17 cellular contexts compared by ENCODE assay signal in genomic region chr1:147568551-147568950, GRCh38. TPM values are rescaled to one million over a fixed set of nuclear protein-coding genes. Genes with fewer than 3 reads are reported as not detected.
DNase-seq lines count a peak whose midpoint lies in the region; ATAC-seq and TF ChIP-seq lines count a peak whose summit lies in the region.
"Had no signal": no experiment of that assay in that cellular context is flagged by ENCODE, and none has a peak within 500 bp of the region (broad histone marks: within the 10 kb centered on the region; RNA-seq: fewer than 3 reads in every experiment).

No MANE protein-coding gene starts in this region.

- ATAC-seq in CD4-positive, alpha-beta T cell (ENCODE audit: poor library complexity): no peak
- ATAC-seq: HCT116, HepG2 had no signal

- no peaks in the 10 kb centered on the region for H3K27me3 Mint-ChIP-seq in progenitor cell of endocrine pancreas
- H3K27me3 Mint-ChIP-seq in CD4-positive, alpha-beta T cell: peaks cover 7% of the 10 kb centered on the region

- peak overlapping the region; percentile 16 for H3K27ac Mint-ChIP-seq in progenitor cell of endocrine pancreas
- H3K27ac Mint-ChIP-seq in CD4-positive, alpha-beta T cell: no peak overlapping the region
- H3K27ac Mint-ChIP-seq: CD4-positive, CD25-positive, alpha-beta regulatory T cell; HFFc6; IgD-negative memory B cell had no signal

- peaks cover 29% of the 10 kb centered on the region for H3K4me1 Mint-ChIP-seq in progenitor cell of endocrine pancreas (ENCODE audit: low read depth)
- peaks cover 14% of the 10 kb centered on the region for H3K4me1 Mint-ChIP-seq in CD4-positive, alpha-beta T cell (ENCODE audit: low read depth)

- H3K9me3 ChIP-seq in HUES48 (ENCODE audit: control insufficient read depth, insufficient read depth, low read length) (no peaks in the 10 kb centered on the region), iPS-20b (ENCODE audit: insufficient read depth, low read depth, low read length) (no peaks in the 10 kb centered on the region), Karpas-422 (ENCODE audit: low read length) (no peaks in the 10 kb centered on the region)
- no peaks in the 10 kb centered on the region for H3K9me3 ChIP-seq in CD4-positive, alpha-beta T cell (ENCODE audit: control insufficient read depth, low read length)
- H3K9me3 ChIP-seq: BE2C, Caco-2 had no signal

- no peaks in the 10 kb centered on the region for H3K79me2 ChIP-seq in Karpas-422 (ENCODE audit: low read length)

- H3K27me3 ChIP-seq in HUES48 (ENCODE audit: control insufficient read depth, insufficient read depth, low read length) (no peaks in the 10 kb centered on the region), iPS-20b (ENCODE audit: insufficient read depth, low read length) (no peaks in the 10 kb centered on the region), Karpas-422 (ENCODE audit: low read length) (no peaks in the 10 kb centered on the region)
- no peaks in the 10 kb centered on the region for H3K27me3 ChIP-seq in CD4-positive, alpha-beta T cell (ENCODE audit: control insufficient read depth, insufficient read depth, low read length)
- H3K27me3 ChIP-seq: BE2C had no signal

- POLR2A ChIA-PET in CD4-positive, alpha-beta T cell (lab: Charles Lee): no interaction called here

- H3K36me3 ChIP-seq in HUES48 (ENCODE audit: control insufficient read depth, insufficient read depth, low read length) (no peaks in the 10 kb centered on the region), iPS-20b (ENCODE audit: insufficient read depth, low read depth, low read length) (no peaks in the 10 kb centered on the region), Karpas-422 (ENCODE audit: insufficient read depth, low read length) (no peaks in the 10 kb centered on the region)
- H3K36me3 ChIP-seq: BE2C had no signal

- CTCF ChIA-PET in CD4-positive, alpha-beta T cell (lab: Charles Lee): interaction anchor here (1.5 kb wide), 1 partner anchor 28 kb away, joined by 5 read pairs; the partner anchor contains the start of gene BCL9

- H3K36me3 Mint-ChIP-seq in progenitor cell of endocrine pancreas (ENCODE audit: insufficient read depth): peaks cover 7% of the 10 kb centered on the region
- H3K36me3 Mint-ChIP-seq in CD4-positive, alpha-beta T cell (ENCODE audit: low read depth): peaks cover 10% of the 10 kb centered on the region
- H3K36me3 Mint-ChIP-seq: IgD-negative memory B cell had no signal

- H3K4me1 ChIP-seq in HUES48 (ENCODE audit: control insufficient read depth, insufficient read depth, low read length) (peaks cover 45% of the 10 kb centered on the region), iPS-20b (ENCODE audit: insufficient read depth, low read length) (peaks cover 46% of the 10 kb centered on the region), Karpas-422 (ENCODE audit: low read length) (no peaks in the 10 kb centered on the region)
- H3K4me1 ChIP-seq: BE2C, Caco-2 had no signal

- H3K27ac ChIP-seq in HUES48 (ENCODE audit: low read depth, low read length): peak overlapping the region; percentile 97
- peak overlapping the region; percentile 75 for H3K27ac ChIP-seq in VCaP
- H3K27ac ChIP-seq in iPS-20b (ENCODE audit: low read length): peak overlapping the region; percentile 60
- H3K27ac ChIP-seq in CD4-positive, alpha-beta T cell (ENCODE audit: low read depth, low read length): no peak overlapping the region
- H3K27ac ChIP-seq in Karpas-422 (ENCODE audit: low read length): no peak overlapping the region

- H4K20me1 ChIP-seq in Karpas-422 (ENCODE audit: insufficient read depth, low read depth, low read length): no peaks in the 10 kb centered on the region

- TF ChIP-seq CTCF in VCaP (conservative IDR thresholded peaks at IDR 0.05) (no peak), progenitor cell of endocrine pancreas (IDR thresholded peaks at IDR 0.05; ENCODE audit: unreplicated experiment) (no peak)
- TF ChIP-seq CTCF in CD4-positive, alpha-beta T cell (IDR thresholded peaks at IDR 0.05): no peak

- no peaks in the 10 kb centered on the region for H3K9me3 Mint-ChIP-seq in progenitor cell of endocrine pancreas (ENCODE audit: low read depth)
- H3K9me3 Mint-ChIP-seq in CD4-positive, alpha-beta T cell: no peaks in the 10 kb centered on the region
- H3K9me3 Mint-ChIP-seq: HFFc6 had no signal

- H2AFZ ChIP-seq in Karpas-422 (ENCODE audit: low read length): no peak overlapping the region

- no peaks in the 10 kb centered on the region for H3K9me2 ChIP-seq in Karpas-422 (replicated peaks; ENCODE audit: insufficient read depth, low read length)

- intact Hi-C loops in CD4-positive, alpha-beta T cell (cut with DNase I, micrococcal nuclease): no loop called here

- H3K4me2 ChIP-seq in Karpas-422 (ENCODE audit: low read depth, low read length, poor library complexity, severe bottlenecking): no peak overlapping the region

- H3K4me3 Mint-ChIP-seq in progenitor cell of endocrine pancreas (ENCODE audit: low read depth): no peak overlapping the region
- no peak overlapping the region for H3K4me3 Mint-ChIP-seq in CD4-positive, alpha-beta T cell
- H3K4me3 Mint-ChIP-seq: CD4-positive, CD25-positive, alpha-beta regulatory T cell; HFFc6; IgD-negative memory B cell had no signal

- DNase-seq in progenitor cell of endocrine pancreas (ENCODE audit: low spot score, unreplicated experiment) (no peak), NCI-H2196 treated with DMSO at 0.1 percent for 48 hours (lab: John Stamatoyannopoulos, UW; ENCODE audit: unreplicated experiment) (no peak), Karpas-422 (no peak)
- no peak for DNase-seq in CD4-positive, alpha-beta T cell
- DNase-seq: ACHN; BE2C; C1 segment of cervical spinal cord; Caco-2; CD4-positive, CD25-positive, alpha-beta regulatory T cell; HFFc6; KBM-7 had no signal

- H3K4me3 ChIP-seq in HUES48 (ENCODE audit: low read depth, low read length) (peak overlapping the region; percentile 56; the same call in 1 of the 2 replicates), iPS-20b (ENCODE audit: low read length) (peak overlapping the region; percentile 66), Karpas-422 (ENCODE audit: low read length) (no peak overlapping the region)

- H3K9ac ChIP-seq in HUES48 (ENCODE audit: low read depth, low read length): no peak overlapping the region
- peak overlapping the region; percentile 63; the same call in 1 of the 2 replicates for H3K9ac ChIP-seq in iPS-20b (ENCODE audit: low read depth, low read length)
- no peak overlapping the region for H3K9ac ChIP-seq in Karpas-422 (ENCODE audit: low read length)

RNA-seq across cellular contexts. Expression of gene BCL9, which starts 27.2 kb away (rescaled TPM):
- total RNA-seq in progenitor cell of endocrine pancreas: 84.8 and 86.7 TPM in 2 replicates
- total RNA-seq in CD4-positive, alpha-beta T cell: 1 to 10 TPM; 9.2 TPM
- total RNA-seq in Karpas-422 (2014; rRNA removed; shearing (Covaris generic); ENCODE audit: low replicate concordance): 15.9 and 19.1 TPM in 2 replicates

Comparison
In these comparisons a context has a peak if more than half of its experiments do, and no peak if none do; other contexts are left out.
1. H3K27ac ChIP-seq: peak in HUES48 (single experiment), VCaP (single experiment) and iPS-20b (single experiment); none in CD4-positive, alpha-beta T cell (single experiment) and Karpas-422 (single experiment).